Comparison of ENCODE assay signal across 1 cellular context in genomic region chr10:96290368-96291133, GRCh38.
A peak's percentile ranks its signal among the peaks of the same experiment; 100 is the strongest.
TF ChIP-seq lines count a peak whose summit lies in the region.

No MANE protein-coding gene starts in this region.

TF ChIP-seq in GM12878, 131 proteins besides CTCF, POLR2A, EP300 and RAD21 (continued from another document and continues in another):
- TF ChIP-seq NFYA (IDR thresholded peaks at IDR 0.05; ENCODE audit: borderline replicate concordance, low read depth, low read length), result no peak
- TF ChIP-seq RBBP5 (conservative IDR thresholded peaks at IDR 0.05), result no peak
- no peak for TF ChIP-seq KLF5 (IDR thresholded peaks at IDR 0.05; ENCODE audit: partially characterized antibody)
- TF ChIP-seq NBN (IDR thresholded peaks at IDR 0.05), result 0 out of 2 replicates have a peak, but pooled peaks have one; percentile 16
- no peak; the same call in 1 of the 2 replicates for TF ChIP-seq BACH1 (IDR thresholded peaks at IDR 0.05; ENCODE audit: borderline replicate concordance)
- TF ChIP-seq TARDBP (IDR thresholded peaks at IDR 0.05; ENCODE audit: borderline replicate concordance), result no peak
- no peak for TF ChIP-seq CHD2 (IDR thresholded peaks at IDR 0.05; ENCODE audit: borderline replicate concordance, low read depth, low read length)
- TF ChIP-seq PAX5 (IDR thresholded peaks at IDR 0.05; ENCODE audit: borderline replicate concordance, low read depth, low read length), result no peak
- no peak for TF ChIP-seq WRNIP1 (IDR thresholded peaks at IDR 0.05; ENCODE audit: borderline replicate concordance, low read depth, low read length)
- TF ChIP-seq CEBPB (IDR thresholded peaks at IDR 0.05; ENCODE audit: borderline replicate concordance in 1 of 2, low read depth in 2 of 2, low read length in 2 of 2), result no peak
- TF ChIP-seq POU2F2 (IDR thresholded peaks at IDR 0.05; ENCODE audit: borderline replicate concordance, low read depth, low read length), result 0 out of 3 replicates have a peak, but pooled peaks have one; percentile 45
- 0 out of 2 replicates have a peak, but pooled peaks have one; percentile 56 for TF ChIP-seq MEF2A (IDR thresholded peaks at IDR 0.05; ENCODE audit: insufficient read depth, low read depth, low read length)
- no peak for TF ChIP-seq STAT3 (IDR thresholded peaks at IDR 0.05; ENCODE audit: low read depth, low read length)
- no peak for TF ChIP-seq ZNF274 (IDR thresholded peaks at IDR 0.05; ENCODE audit: insufficient read depth, insufficient read length)
- no peak for TF ChIP-seq RELA (IDR thresholded peaks at IDR 0.05; ENCODE audit: borderline replicate concordance, partially characterized antibody)
- TF ChIP-seq NR2F1 (conservative IDR thresholded peaks at IDR 0.05), result no peak
- peak; percentile 54; the same call in 1 of the 2 replicates for TF ChIP-seq TAF1 (IDR thresholded peaks at IDR 0.05; ENCODE audit: borderline replicate concordance, low read depth, low read length)
- peak; percentile 93 for TF ChIP-seq NFIC (IDR thresholded peaks at IDR 0.05; ENCODE audit: low read depth, low read length)
- no peak for TF ChIP-seq PBX3 (IDR thresholded peaks at IDR 0.05; ENCODE audit: insufficient replicate concordance, low read depth, low read length)
- peak; percentile 71; the same call in 1 of the 2 replicates for TF ChIP-seq YY1 (IDR thresholded peaks at IDR 0.05; ENCODE audit: low read depth, low read length)
- peak; percentile 46 to 52; a peak in 2 of 4 replicates for TF ChIP-seq BHLHE40 (IDR thresholded peaks at IDR 0.05; ENCODE audit: borderline replicate concordance in 1 of 2, low read depth in 2 of 2, low read length in 1 of 2)
- 0 out of 2 replicates have a peak, but pooled peaks have one; percentile 33 for TF ChIP-seq GATAD2B (conservative IDR thresholded peaks at IDR 0.05; ENCODE audit: low read depth)
- TF ChIP-seq ZNF207 (IDR thresholded peaks at IDR 0.05; ENCODE audit: borderline replicate concordance), result no peak
- no peak for TF ChIP-seq ZZZ3 (IDR thresholded peaks at IDR 0.05; ENCODE audit: control insufficient read depth, insufficient read length, low read depth)
- no peak for TF ChIP-seq SUZ12 (IDR thresholded peaks at IDR 0.05; ENCODE audit: unreplicated experiment)
- no peak for TF ChIP-seq ZSCAN29 (IDR thresholded peaks at IDR 0.05)
- no peak for TF ChIP-seq JUND (IDR thresholded peaks at IDR 0.05; ENCODE audit: low read depth, low read length)
- no peak for TF ChIP-seq ELK1 (IDR thresholded peaks at IDR 0.05; ENCODE audit: low read depth, low read length)
- TF ChIP-seq SMAD5 (IDR thresholded peaks at IDR 0.05; ENCODE audit: low read depth), result no peak
- 0 out of 2 replicates have a peak, but pooled peaks have one; percentile 9 for TF ChIP-seq RAD51 (IDR thresholded peaks at IDR 0.05)
- 0 out of 2 replicates have a peak, but pooled peaks have one; percentile 53 for TF ChIP-seq ZNF217 (IDR thresholded peaks at IDR 0.05)
- TF ChIP-seq E4F1 (IDR thresholded peaks at IDR 0.05; ENCODE audit: borderline replicate concordance, partially characterized antibody), result no peak
- TF ChIP-seq ATF7 (IDR thresholded peaks at IDR 0.05; ENCODE audit: low read depth), result peak; percentile 59
- TF ChIP-seq FOS (IDR thresholded peaks at IDR 0.05; ENCODE audit: borderline replicate concordance, extremely low read depth, insufficient read length), result no peak
- TF ChIP-seq NR2C1 (IDR thresholded peaks at IDR 0.05), result no peak
- no peak for TF ChIP-seq SIX5 (IDR thresholded peaks at IDR 0.05; ENCODE audit: low read depth, low read length, severe bottlenecking)
- peak; percentile 66; the same call in 1 of the 2 replicates for TF ChIP-seq CREM (IDR thresholded peaks at IDR 0.05; ENCODE audit: low read depth)
- no peak for TF ChIP-seq RFX5 (IDR thresholded peaks at IDR 0.05; ENCODE audit: low read depth, low read length)
- no peak for TF ChIP-seq ESRRA (IDR thresholded peaks at IDR 0.05; ENCODE audit: low read length)
- TF ChIP-seq TCF3 (IDR thresholded peaks at IDR 0.05; ENCODE audit: borderline replicate concordance, insufficient read depth, low read depth, low read length), result no peak
- TF ChIP-seq HDAC6 (IDR thresholded peaks at IDR 0.05; ENCODE audit: unreplicated experiment), result no peak
- no peak for TF ChIP-seq YBX1 (IDR thresholded peaks at IDR 0.05)
- TF ChIP-seq IRF3 (IDR thresholded peaks at IDR 0.05), result no peak
- TF ChIP-seq EZH2 (IDR thresholded peaks at IDR 0.05; ENCODE audit: borderline replicate concordance, control insufficient read depth, low read depth, low read length), result no peak
- TF ChIP-seq DPF2 (IDR thresholded peaks at IDR 0.05), result peak; percentile 74
- no peak for TF ChIP-seq ZNF592 (IDR thresholded peaks at IDR 0.05)
- TF ChIP-seq TCF12 (IDR thresholded peaks at IDR 0.05; ENCODE audit: low read depth, low read length), result 0 out of 2 replicates have a peak, but pooled peaks have one; percentile 11
- no peak for TF ChIP-seq KAT2A (conservative IDR thresholded peaks at IDR 0.05; ENCODE audit: control insufficient read depth, low read depth, low read length)
- TF ChIP-seq BCL11A (IDR thresholded peaks at IDR 0.05; ENCODE audit: low read depth, low read length), result peak; percentile 76
- no peak for TF ChIP-seq ZBTB11 (CRISPR knock-in tag; IDR thresholded peaks at IDR 0.05)
- TF ChIP-seq MYC (IDR thresholded peaks at IDR 0.05; ENCODE audit: insufficient read depth, insufficient read length, insufficient replicate concordance, low read length, severe bottlenecking), result no peak
- TF ChIP-seq RCOR1 (conservative IDR thresholded peaks at IDR 0.05; ENCODE audit: low read depth, low read length), result no peak
- TF ChIP-seq CHD1 (IDR thresholded peaks at IDR 0.05; ENCODE audit: low read depth, low read length), result no peak
- TF ChIP-seq MAX (IDR thresholded peaks at IDR 0.05; ENCODE audit: low read depth, low read length), result no peak
- peak; percentile 87 for TF ChIP-seq JUNB (IDR thresholded peaks at IDR 0.05)
- TF ChIP-seq STAT1 (conservative IDR thresholded peaks at IDR 0.05), result no peak
- no peak for TF ChIP-seq MYB (IDR thresholded peaks at IDR 0.05; ENCODE audit: borderline replicate concordance, low read depth, low read length)
- no peak for TF ChIP-seq KDM1A (IDR thresholded peaks at IDR 0.05; ENCODE audit: borderline replicate concordance)
- TF ChIP-seq ZBED1 (IDR thresholded peaks at IDR 0.05; ENCODE audit: borderline replicate concordance), result peak; percentile 80; the same call in 1 of the 2 replicates
- TF ChIP-seq CHD4 (IDR thresholded peaks at IDR 0.05), result no peak
- TF ChIP-seq MTA2 (IDR thresholded peaks at IDR 0.05; ENCODE audit: low read depth), result peak; percentile 57
